In the genomic region with DNA sequence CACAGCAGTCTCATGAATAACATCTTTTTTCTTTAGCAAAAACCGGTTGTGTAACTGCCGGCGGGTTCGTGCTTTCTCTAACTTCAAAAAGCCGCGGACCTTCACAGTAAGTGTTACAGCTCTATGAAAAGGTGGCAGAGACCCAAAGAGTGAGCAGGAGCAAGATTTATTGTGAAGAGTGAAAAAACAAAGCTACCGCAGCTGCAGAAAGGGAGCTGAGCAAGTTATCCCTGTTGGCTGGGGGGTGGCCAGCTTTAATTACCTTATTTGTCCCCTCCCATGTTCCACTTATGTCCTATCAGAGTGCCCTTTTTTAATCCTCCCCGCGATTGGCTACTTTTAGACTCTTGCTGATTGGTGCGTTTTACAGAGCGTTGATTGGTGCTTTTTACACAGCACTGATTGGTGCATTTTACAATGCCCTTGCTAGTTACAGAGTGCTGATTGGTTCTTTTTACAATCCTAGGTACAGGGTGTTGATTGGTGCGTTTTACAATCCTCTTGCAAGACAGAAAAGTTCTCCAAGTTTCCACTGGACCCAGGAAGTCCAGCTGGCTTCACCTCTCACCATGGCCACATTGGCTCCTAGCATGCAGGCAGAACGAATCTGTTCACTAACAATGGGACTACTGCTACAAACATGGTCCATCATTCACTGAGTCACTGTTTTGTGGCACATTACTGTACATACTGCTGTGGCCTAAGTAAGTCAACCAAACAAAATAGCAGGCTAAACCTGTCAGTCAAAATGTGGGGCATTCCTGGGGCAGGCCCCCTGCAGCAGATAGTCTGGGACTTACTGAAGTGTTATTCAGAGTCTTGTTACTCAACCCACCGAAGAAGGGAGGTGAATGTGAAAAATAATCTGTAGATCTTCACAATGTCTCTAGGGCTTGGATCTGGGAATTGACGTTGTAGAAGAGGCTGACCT, we compare ENCODE assay signal across 1 cellular context.
TF ChIP-seq lines count a peak whose summit lies in the region.

No MANE protein-coding gene starts in this region.

TF ChIP-seq in SK-N-SH, 30 proteins besides CTCF, POLR2A, EP300 and RAD21 (continued from another document):
- TF ChIP-seq, protein P1, sequence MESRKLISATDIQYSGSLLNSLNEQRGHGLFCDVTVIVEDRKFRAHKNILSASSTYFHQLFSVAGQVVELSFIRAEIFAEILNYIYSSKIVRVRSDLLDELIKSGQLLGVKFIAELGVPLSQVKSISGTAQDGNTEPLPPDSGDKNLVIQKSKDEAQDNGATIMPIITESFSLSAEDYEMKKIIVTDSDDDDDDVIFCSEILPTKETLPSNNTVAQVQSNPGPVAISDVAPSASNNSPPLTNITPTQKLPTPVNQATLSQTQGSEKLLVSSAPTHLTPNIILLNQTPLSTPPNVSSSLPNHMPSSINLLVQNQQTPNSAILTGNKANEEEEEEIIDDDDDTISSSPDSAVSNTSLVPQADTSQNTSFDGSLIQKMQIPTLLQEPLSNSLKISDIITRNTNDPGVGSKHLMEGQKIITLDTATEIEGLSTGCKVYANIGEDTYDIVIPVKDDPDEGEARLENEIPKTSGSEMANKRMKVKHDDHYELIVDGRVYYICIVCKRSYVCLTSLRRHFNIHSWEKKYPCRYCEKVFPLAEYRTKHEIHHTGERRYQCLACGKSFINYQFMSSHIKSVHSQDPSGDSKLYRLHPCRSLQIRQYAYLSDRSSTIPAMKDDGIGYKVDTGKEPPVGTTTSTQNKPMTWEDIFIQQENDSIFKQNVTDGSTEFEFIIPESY (IDR thresholded peaks at IDR 0.05; ENCODE audit: borderline replicate concordance, low read depth) = no peak
- TF ChIP-seq, protein P2, sequence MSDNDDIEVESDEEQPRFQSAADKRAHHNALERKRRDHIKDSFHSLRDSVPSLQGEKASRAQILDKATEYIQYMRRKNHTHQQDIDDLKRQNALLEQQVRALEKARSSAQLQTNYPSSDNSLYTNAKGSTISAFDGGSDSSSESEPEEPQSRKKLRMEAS (IDR thresholded peaks at IDR 0.05; ENCODE audit: low read depth) = no peak
- TF ChIP-seq RFX5 (IDR thresholded peaks at IDR 0.05; ENCODE audit: low read length) (no peak), CHD2 (IDR thresholded peaks at IDR 0.05; ENCODE audit: low read length, partially characterized antibody) (no peak), MXI1 (IDR thresholded peaks at IDR 0.05; ENCODE audit: low read depth, low read length) (no peak), SMC3 (IDR thresholded peaks at IDR 0.05; ENCODE audit: low read depth, low read length) (no peak), RXRA (IDR thresholded peaks at IDR 0.05; ENCODE audit: borderline replicate concordance, low read depth) (no peak), EZH2phosphoT487 (IDR thresholded peaks at IDR 0.05; ENCODE audit: borderline replicate concordance, low read depth) (no peak), ELF1 (IDR thresholded peaks at IDR 0.05) (no peak), TAF1 (IDR thresholded peaks at IDR 0.05; ENCODE audit: borderline replicate concordance, low read depth, low read length) (no peak), FOSL2 (IDR thresholded peaks at IDR 0.05; ENCODE audit: borderline replicate concordance, low read depth) (no peak), SIN3A (IDR thresholded peaks at IDR 0.05; ENCODE audit: borderline replicate concordance, low read depth, low read length) (no peak), TCF12 (IDR thresholded peaks at IDR 0.05) (no peak), GABPA (IDR thresholded peaks at IDR 0.05; ENCODE audit: low read depth) (no peak), NFIC (IDR thresholded peaks at IDR 0.05; ENCODE audit: borderline replicate concordance) (no peak), TEAD4 (IDR thresholded peaks at IDR 0.05; ENCODE audit: borderline replicate concordance, insufficient read depth) (no peak), YY1 (IDR thresholded peaks at IDR 0.05; ENCODE audit: low read depth) (no peak)
- TF ChIP-seq, protein P3, sequence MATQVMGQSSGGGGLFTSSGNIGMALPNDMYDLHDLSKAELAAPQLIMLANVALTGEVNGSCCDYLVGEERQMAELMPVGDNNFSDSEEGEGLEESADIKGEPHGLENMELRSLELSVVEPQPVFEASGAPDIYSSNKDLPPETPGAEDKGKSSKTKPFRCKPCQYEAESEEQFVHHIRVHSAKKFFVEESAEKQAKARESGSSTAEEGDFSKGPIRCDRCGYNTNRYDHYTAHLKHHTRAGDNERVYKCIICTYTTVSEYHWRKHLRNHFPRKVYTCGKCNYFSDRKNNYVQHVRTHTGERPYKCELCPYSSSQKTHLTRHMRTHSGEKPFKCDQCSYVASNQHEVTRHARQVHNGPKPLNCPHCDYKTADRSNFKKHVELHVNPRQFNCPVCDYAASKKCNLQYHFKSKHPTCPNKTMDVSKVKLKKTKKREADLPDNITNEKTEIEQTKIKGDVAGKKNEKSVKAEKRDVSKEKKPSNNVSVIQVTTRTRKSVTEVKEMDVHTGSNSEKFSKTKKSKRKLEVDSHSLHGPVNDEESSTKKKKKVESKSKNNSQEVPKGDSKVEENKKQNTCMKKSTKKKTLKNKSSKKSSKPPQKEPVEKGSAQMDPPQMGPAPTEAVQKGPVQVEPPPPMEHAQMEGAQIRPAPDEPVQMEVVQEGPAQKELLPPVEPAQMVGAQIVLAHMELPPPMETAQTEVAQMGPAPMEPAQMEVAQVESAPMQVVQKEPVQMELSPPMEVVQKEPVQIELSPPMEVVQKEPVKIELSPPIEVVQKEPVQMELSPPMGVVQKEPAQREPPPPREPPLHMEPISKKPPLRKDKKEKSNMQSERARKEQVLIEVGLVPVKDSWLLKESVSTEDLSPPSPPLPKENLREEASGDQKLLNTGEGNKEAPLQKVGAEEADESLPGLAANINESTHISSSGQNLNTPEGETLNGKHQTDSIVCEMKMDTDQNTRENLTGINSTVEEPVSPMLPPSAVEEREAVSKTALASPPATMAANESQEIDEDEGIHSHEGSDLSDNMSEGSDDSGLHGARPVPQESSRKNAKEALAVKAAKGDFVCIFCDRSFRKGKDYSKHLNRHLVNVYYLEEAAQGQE (IDR thresholded peaks at IDR 0.05; ENCODE audit: low read depth, low read length) = no peak
- TF ChIP-seq, protein P4, sequence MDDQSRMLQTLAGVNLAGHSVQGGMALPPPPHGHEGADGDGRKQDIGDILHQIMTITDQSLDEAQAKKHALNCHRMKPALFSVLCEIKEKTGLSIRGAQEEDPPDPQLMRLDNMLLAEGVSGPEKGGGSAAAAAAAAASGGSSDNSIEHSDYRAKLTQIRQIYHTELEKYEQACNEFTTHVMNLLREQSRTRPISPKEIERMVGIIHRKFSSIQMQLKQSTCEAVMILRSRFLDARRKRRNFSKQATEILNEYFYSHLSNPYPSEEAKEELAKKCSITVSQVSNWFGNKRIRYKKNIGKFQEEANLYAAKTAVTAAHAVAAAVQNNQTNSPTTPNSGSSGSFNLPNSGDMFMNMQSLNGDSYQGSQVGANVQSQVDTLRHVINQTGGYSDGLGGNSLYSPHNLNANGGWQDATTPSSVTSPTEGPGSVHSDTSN (IDR thresholded peaks at IDR 0.05) = no peak
